Comparison of ENCODE assay signal across 24 cellular contexts in the genomic region with DNA sequence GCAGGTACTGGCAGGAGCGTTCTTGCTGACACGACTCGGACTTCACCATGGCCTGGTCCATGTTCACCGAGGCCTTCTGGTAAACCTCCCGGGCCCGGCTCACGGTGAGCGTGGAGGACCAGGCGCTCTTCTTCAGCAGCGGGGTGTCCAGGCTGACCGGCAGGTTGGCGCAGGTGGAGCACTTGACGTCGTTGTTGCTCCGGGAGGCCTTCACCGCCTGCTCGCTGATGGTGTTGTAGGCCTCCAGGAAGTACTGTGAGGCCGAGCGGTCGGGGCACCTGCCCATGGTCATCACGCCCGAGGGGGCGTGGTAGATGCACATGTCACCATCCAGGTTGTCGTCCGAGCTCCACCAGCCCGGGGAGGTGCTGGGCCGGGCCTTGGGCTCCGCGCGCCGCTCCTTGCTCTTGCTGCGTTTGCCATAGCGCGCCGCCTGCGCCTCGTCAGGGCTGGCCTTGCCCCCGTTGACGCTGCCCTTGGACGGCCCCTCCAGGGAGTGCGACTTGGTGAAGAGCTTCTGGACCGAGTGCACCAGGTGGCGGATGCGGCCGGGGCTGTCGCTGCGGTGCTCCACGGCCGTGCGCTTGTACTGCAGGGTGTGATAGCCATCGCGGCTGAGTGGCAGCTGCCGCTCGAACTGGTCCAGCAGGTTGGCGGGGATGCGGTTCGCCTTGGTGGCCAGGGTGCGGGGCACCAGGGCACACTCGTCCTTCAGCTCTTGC.
"Had no signal": no experiment of that assay in that cellular context is flagged by ENCODE, and none has a peak within 500 bp of the region (broad histone marks: within the 10 kb centered on the region; RNA-seq: fewer than 3 reads in every experiment).

No MANE protein-coding gene starts in this region.

- DNase-seq: activated CD4-positive, alpha-beta memory T cell treated with anti-CD3 and anti-CD28 coated beads, Interleukin-2, amount 10 ng/mL, durations not matched to agents 7 days and 5 days; activated CD4-positive, alpha-beta T cell treated with anti-CD3 and anti-CD28 coated beads, Interleukin-2, amount 10 ng/mL, durations not matched to agents 7 days and 5 days; activated CD4-positive, CD25-positive, alpha-beta regulatory T cell treated with anti-CD3 and anti-CD28 coated beads, Interleukin-2, amount 50 U/mL, for 72 hours; activated CD8-positive, alpha-beta memory T cell treated with anti-CD3 and anti-CD28 coated beads, Interleukin-2, amount 50 U/mL, for 48 hours; activated gamma-delta T cell; activated naive CD4-positive, alpha-beta T cell treated with anti-CD3 and anti-CD28 coated beads, Interleukin-2, amount 50 U/mL, for 16 hours; activated T-cell treated with anti-CD3 and anti-CD28 coated beads, Interleukin-2, amount 50 U/mL, for 24 hours; amniotic stem cell; central memory CD4-positive, alpha-beta T cell; effector CD8-positive, alpha-beta T cell; kidney glomerular epithelial cell; occipital lobe; psoas muscle; sigmoid colon; stimulated activated CD4-positive, alpha-beta T cell treated with anti-CD3 and anti-CD28 coated beads, Interleukin-1b, Interleukin-23, amount 100 ng/mL, for 48 hours; stimulated activated CD4-positive, alpha-beta T cell treated with anti-CD3 and anti-CD28 coated beads, Interleukin-4, amount 100 ng/mL, for 4 hours; stimulated activated CD8-positive, alpha-beta memory T cell treated with anti-CD3 and anti-CD28 coated beads, Interleukin-4, amount 100 ng/mL, for 48 hours; stimulated activated naive B cell treated with anti-CD40 and anti-IgM and Interleukin-4, amounts not matched to agents 10 μg/mL and 1 μg/mL and 100 μg/mL, for 72 hours; trophoblast cell had no signal

- H3K4me1 Mint-ChIP-seq: activated CD4-positive, alpha-beta memory T cell treated with anti-CD3 and anti-CD28 coated beads, Interleukin-2, amount 10 ng/mL, durations not matched to agents 7 days and 5 days; activated CD4-positive, alpha-beta T cell treated with anti-CD3 and anti-CD28 coated beads, Interleukin-2, amount 10 ng/mL, durations not matched to agents 7 days and 5 days; stimulated activated naive B cell treated with anti-CD40 and anti-IgM and Interleukin-4, amounts not matched to agents 10 μg/mL and 1 μg/mL and 100 μg/mL, for 72 hours had no signal

- H3K36me3 Mint-ChIP-seq: stimulated activated naive B cell treated with anti-CD40 and anti-IgM and Interleukin-4, amounts not matched to agents 10 μg/mL and 1 μg/mL and 100 μg/mL, for 72 hours had no signal

- H3K27ac ChIP-seq: epithelial cell of prostate, left lung, parathyroid adenoma, psoas muscle, sigmoid colon, thoracic aorta, vagina had no signal

- H3K4me3 Mint-ChIP-seq: activated CD4-positive, alpha-beta memory T cell treated with anti-CD3 and anti-CD28 coated beads, Interleukin-2, amount 10 ng/mL, durations not matched to agents 7 days and 5 days; activated CD4-positive, alpha-beta T cell treated with anti-CD3 and anti-CD28 coated beads, Interleukin-2, amount 10 ng/mL, durations not matched to agents 7 days and 5 days; activated T-cell treated with anti-CD3 and anti-CD28 coated beads, Interleukin-2, amount 50 U/mL, for 24 hours; stimulated activated naive B cell treated with anti-CD40 and anti-IgM and Interleukin-4, amounts not matched to agents 10 μg/mL and 1 μg/mL and 100 μg/mL, for 72 hours had no signal

- ATAC-seq: left lung; psoas muscle; stimulated activated naive B cell treated with anti-CD40 and anti-IgM and Interleukin-4, amounts not matched to agents 10 μg/mL and 1 μg/mL and 100 μg/mL, for 72 hours had no signal

- H3K9me3 ChIP-seq: left lung, psoas muscle, sigmoid colon, thoracic aorta, vagina had no signal

- H3K27me3 ChIP-seq: left lung, sigmoid colon, vagina had no signal

- H3K9me3 Mint-ChIP-seq: activated CD4-positive, alpha-beta T cell treated with anti-CD3 and anti-CD28 coated beads, Interleukin-2, amount 10 ng/mL, durations not matched to agents 7 days and 5 days; activated T-cell treated with anti-CD3 and anti-CD28 coated beads, Interleukin-2, amount 50 U/mL, for 24 hours; stimulated activated naive B cell treated with anti-CD40 and anti-IgM and Interleukin-4, amounts not matched to agents 10 μg/mL and 1 μg/mL and 100 μg/mL, for 72 hours had no signal

- H3K27ac Mint-ChIP-seq: activated CD4-positive, alpha-beta memory T cell treated with anti-CD3 and anti-CD28 coated beads, Interleukin-2, amount 10 ng/mL, durations not matched to agents 7 days and 5 days; activated CD4-positive, alpha-beta T cell treated with anti-CD3 and anti-CD28 coated beads, Interleukin-2, amount 10 ng/mL, durations not matched to agents 7 days and 5 days; activated T-cell treated with anti-CD3 and anti-CD28 coated beads, Interleukin-2, amount 50 U/mL, for 24 hours; stimulated activated naive B cell treated with anti-CD40 and anti-IgM and Interleukin-4, amounts not matched to agents 10 μg/mL and 1 μg/mL and 100 μg/mL, for 72 hours had no signal
